Comparison of ENCODE assay signal across 24 cellular contexts in genomic region chr6:137352859-137353258, GRCh38.
DNase-seq lines count a peak whose midpoint lies in the region; ATAC-seq and TF ChIP-seq lines count a peak whose summit lies in the region.
"Had no signal": no experiment of that assay in that cellular context is flagged by ENCODE, and none has a peak within 500 bp of the region (broad histone marks: within the 10 kb centered on the region; RNA-seq: fewer than 3 reads in every experiment).

No MANE protein-coding gene starts in this region.

- POLR2A ChIA-PET in CD8-positive, alpha-beta T cell (lab: Charles Lee), result interaction anchor here (1.2 kb wide), 1 partner anchor 11 kb away, joined by 3 read pairs; no protein-coding TSS in a partner anchor

- H3K27ac Mint-ChIP-seq in endothelial cell (ENCODE audit: unreplicated experiment) (peak overlapping the region; percentile 72), naive B cell (peak overlapping the region in 4 of 6 donors; percentile 28 to 84 (median 56))
- H3K27ac Mint-ChIP-seq in CD8-positive, alpha-beta T cell, result no peak overlapping the region

- H3K27me3 Mint-ChIP-seq in endothelial cell (ENCODE audit: unreplicated experiment) (no peaks in the 10 kb centered on the region), naive B cell (no peaks in the 10 kb centered on the region)
- H3K27me3 Mint-ChIP-seq in CD8-positive, alpha-beta T cell (ENCODE audit: low read depth), result peaks cover 2% of the 10 kb centered on the region
- H3K27me3 Mint-ChIP-seq: naive thymus-derived CD8-positive, alpha-beta T cell had no signal

- H3K9me3 ChIP-seq in CD8-positive, alpha-beta T cell (ENCODE audit: low read length), result no peaks in the 10 kb centered on the region
- H3K9me3 ChIP-seq: breast epithelium, ovary, tibial nerve had no signal

- H3K36me3 Mint-ChIP-seq in endothelial cell (ENCODE audit: low read depth, unreplicated experiment), result no peaks in the 10 kb centered on the region
- H3K36me3 Mint-ChIP-seq in naive B cell, result no peaks in the 10 kb centered on the region
- no peaks in the 10 kb centered on the region for H3K36me3 Mint-ChIP-seq in CD8-positive, alpha-beta T cell
- H3K36me3 Mint-ChIP-seq: naive thymus-derived CD8-positive, alpha-beta T cell had no signal

- ATAC-seq in naive B cell (ENCODE audit: low read depth in 2 of 2) (no peak), GM19467 (IDR thresholded peaks at IDR 0.05; ENCODE audit: unreplicated experiment) (no peak), HG03280 (IDR thresholded peaks at IDR 0.05; ENCODE audit: unreplicated experiment) (no peak)
- ATAC-seq in CD8-positive, alpha-beta T cell, result no peak
- ATAC-seq: stimulated activated naive CD8-positive, alpha-beta T cell treated with anti-CD3 and anti-CD28 coated beads, Interleukin-15, Interleukin-2, amounts not matched to agents 100 U/mL and 50 U/mL, for 24 hours had no signal

- H3K4me3 Mint-ChIP-seq in endothelial cell (ENCODE audit: unreplicated experiment) (no peak overlapping the region), naive B cell (peak overlapping the region in 5 of 8 donors; percentile 22 to 74 (median 60))
- H3K4me3 Mint-ChIP-seq in CD8-positive, alpha-beta T cell, result no peak overlapping the region

- TF ChIP-seq CTCF in endothelial cell (IDR thresholded peaks at IDR 0.05; ENCODE audit: unreplicated experiment), result no peak
- TF ChIP-seq CTCF in CD8-positive, alpha-beta T cell (IDR thresholded peaks at IDR 0.05), result no peak

- H3K9me3 Mint-ChIP-seq in endothelial cell (ENCODE audit: unreplicated experiment) (no peaks in the 10 kb centered on the region), naive B cell (no peaks in the 10 kb centered on the region)
- H3K9me3 Mint-ChIP-seq in CD8-positive, alpha-beta T cell, result no peaks in the 10 kb centered on the region
- H3K9me3 Mint-ChIP-seq: naive thymus-derived CD8-positive, alpha-beta T cell had no signal

- DNase-seq in COLO668 (lab: John Stamatoyannopoulos, UW; ENCODE audit: unreplicated experiment) (peak; percentile 6), LoVo (ENCODE audit: low spot score) (peak; percentile 74), endothelial cell (ENCODE audit: low spot score) (no peak), naive B cell (no peak)
- no peak for DNase-seq in CD8-positive, alpha-beta T cell
- DNase-seq in stimulated activated naive CD4-positive, alpha-beta T cell treated with Interleukin-2 at 50 U/mL for 16 hours (lab: John Stamatoyannopoulos, UW), result no peak
- DNase-seq: activated CD4-positive, alpha-beta T cell treated with anti-CD3 and anti-CD28 coated beads, Interleukin-2, amount 50 U/mL, for 4 hours; activated gamma-delta T cell; Calu3; foreskin fibroblast; hippocampal formation; mammary epithelial cell; NCI-H1092; NCI-H2029 treated with DMSO at 0.1 percent for 48 hours; NK-92 treated with Interleukin-12 subunit alpha and Interleukin-12 subunit beta, amount 100 ng/mL, for 24 hours; ovary; stimulated activated CD4-positive, alpha-beta T cell treated with anti-CD3 and anti-CD28 coated beads, Interleukin-2, amount 100 ng/mL, for 24 hours; stimulated activated naive CD8-positive, alpha-beta T cell treated with anti-CD3 and anti-CD28 coated beads, Interleukin-15, Interleukin-2, amounts not matched to agents 100 U/mL and 50 U/mL, for 24 hours had no signal

- intact Hi-C loops in CD8-positive, alpha-beta T cell (cut with DNase I, micrococcal nuclease), result loop anchor here in 1 of 2 experiments (5.0 kb wide), 1 partner anchor 34 kb away; no protein-coding TSS in a partner anchor

- H3K36me3 ChIP-seq in CD8-positive, alpha-beta T cell (ENCODE audit: insufficient read depth, low read length), result no peaks in the 10 kb centered on the region
- H3K36me3 ChIP-seq: breast epithelium, ovary, tibial nerve had no signal

- CTCF ChIA-PET in CD8-positive, alpha-beta T cell (lab: Charles Lee), result interaction anchor here (2.8 to 6.9 kb wide), 2 partner anchors 11 to 62 kb away, joined by 12 to 49 read pairs; no protein-coding TSS in a partner anchor

- H3K4me1 Mint-ChIP-seq in endothelial cell (ENCODE audit: unreplicated experiment) (peaks cover 27% of the 10 kb centered on the region), naive B cell (peaks cover 23 to 29% (median 25%) of the 10 kb centered on the region in 3 donors)
- peaks cover 21% of the 10 kb centered on the region for H3K4me1 Mint-ChIP-seq in CD8-positive, alpha-beta T cell (ENCODE audit: low read depth)

- no peaks in the 10 kb centered on the region for H3K27me3 ChIP-seq in CD8-positive, alpha-beta T cell (ENCODE audit: insufficient read depth, low read length)
- H3K27me3 ChIP-seq: breast epithelium, ovary, tibial nerve had no signal

- peaks cover 15% of the 10 kb centered on the region for H3K4me1 ChIP-seq in CD8-positive, alpha-beta T cell (ENCODE audit: insufficient read depth, low read length)
- H3K4me1 ChIP-seq: breast epithelium had no signal

- H3K4me3 ChIP-seq in CD8-positive, alpha-beta T cell (ENCODE audit: low read depth, low read length), result no peak overlapping the region
- H3K4me3 ChIP-seq: breast epithelium, ovary, tibial nerve had no signal

- no peak overlapping the region for H3K27ac ChIP-seq in CD8-positive, alpha-beta T cell (ENCODE audit: low read depth, low read length)
- H3K27ac ChIP-seq: breast epithelium, ovary, tibial nerve, VCaP had no signal

Comparison
In these comparisons a context has a peak if more than half of its experiments do, and no peak if none do; other contexts are left out.
1. DNase-seq: peak in COLO668 (single experiment) and LoVo (single experiment); none in endothelial cell (single experiment), naive B cell (single experiment), CD8-positive, alpha-beta T cell (0 of 7) and stimulated activated naive CD4-positive, alpha-beta T cell treated with Interleukin-2 at 50 U/mL for 16 hours (single experiment).
2. H3K4me3 Mint-ChIP-seq: peak in naive B cell (5 of 8); none in endothelial cell (single experiment) and CD8-positive, alpha-beta T cell (single experiment).